In the genomic region with DNA sequence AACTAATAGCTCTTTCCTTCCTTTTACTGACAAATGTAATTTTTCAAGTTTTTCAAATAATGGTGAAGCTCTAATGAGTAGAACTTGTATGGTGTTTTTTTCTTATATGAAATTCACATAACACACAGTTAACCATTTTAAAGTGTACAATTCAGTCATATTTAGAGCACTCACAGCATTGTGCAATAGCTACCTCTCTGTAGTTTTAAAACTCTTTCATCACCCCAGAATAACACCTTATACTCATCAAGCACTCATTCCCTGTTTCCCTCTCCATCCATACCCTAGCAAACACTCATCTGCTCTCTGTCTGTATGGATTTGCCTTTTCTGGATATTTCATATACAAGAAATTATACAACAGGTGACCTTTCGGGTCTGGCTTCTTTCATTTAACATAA, we compare ENCODE assay signal across 19 cellular contexts.
DNase-seq lines count a peak whose midpoint lies in the region; FAIRE-seq and TF ChIP-seq lines count a peak whose summit lies in the region.
"Had no signal": no experiment of that assay in that cellular context is flagged by ENCODE, and none has a peak within 500 bp of the region (broad histone marks: within the 10 kb centered on the region; RNA-seq: fewer than 3 reads in every experiment).

No MANE protein-coding gene starts in this region.

- no peak for FAIRE-seq in kidney (lab: Jason Lieb, UNC)
- FAIRE-seq: D721Med, G401.6, GM12891, GM19239, H1 had no signal

- no peak overlapping the region for H3K9ac ChIP-seq in kidney (ENCODE audit: low read length in 2 of 2)
- H3K9ac ChIP-seq: BLaER1 treated with 17β-estradiol and CSF1 and Interleukin-3, amounts not matched to agents 10 nM and 100 nM had no signal

- H3K9me3 Mint-ChIP-seq in MCF 10A (ENCODE audit: unreplicated experiment), result peaks cover 24% of the 10 kb centered on the region

- H3K4me3 Mint-ChIP-seq in MCF 10A (ENCODE audit: unreplicated experiment), result no peak overlapping the region
- H3K4me3 Mint-ChIP-seq: B cell; CD8-positive, alpha-beta memory T cell; H9; IgD-negative memory B cell had no signal

- H3K4me3 ChIP-seq in breast epithelium (no peak overlapping the region), epithelial cell of esophagus (ENCODE audit: low read length) (no peak overlapping the region), sigmoid colon (no peak overlapping the region), kidney (ENCODE audit: low read length in 2 of 2) (no peak overlapping the region)
- H3K4me3 ChIP-seq: BLaER1 treated with 17β-estradiol and CSF1 and Interleukin-3, amounts not matched to agents 10 nM and 100 nM had no signal

- no peak for TF ChIP-seq RAD21 in Ishikawa (IDR thresholded peaks at IDR 0.05; ENCODE audit: low read depth)

- H3K27me3 ChIP-seq in breast epithelium (no peaks in the 10 kb centered on the region), sigmoid colon (no peaks in the 10 kb centered on the region)
- H3K27me3 ChIP-seq: BLaER1 treated with 17β-estradiol and CSF1 and Interleukin-3, amounts not matched to agents 10 nM and 100 nM had no signal

- no TSS peak for BruUV-seq in MCF 10A (replicated peaks; lab: Mats Ljungman, UMichigan)

- TF ChIP-seq EP300 in Ishikawa (IDR thresholded peaks at IDR 0.05; ENCODE audit: borderline replicate concordance), result no peak
- no peak for TF ChIP-seq EP300 in sigmoid colon (IDR thresholded peaks at IDR 0.05)

- POLR2A ChIA-PET in MCF 10A (lab: Yijun Ruan, JAX), result interaction anchor here (0.7 to 1.8 kb wide), 4 partner anchors 13 to 24 kb away, joined by 3 to 8 read pairs (median 5); no protein-coding TSS in a partner anchor

- TF ChIP-seq POLR2A in breast epithelium (IDR thresholded peaks at IDR 0.05) (no peak), sigmoid colon (IDR thresholded peaks at IDR 0.05) (no peak)

- in situ Hi-C loops in KBM-7 (cut with MboI; ENCODE audit: low pct_unique_long_range_greater_than_20kb, low sequenced_read_pairs), result no loop called here

- no peaks in the 10 kb centered on the region for H3K36me3 ChIP-seq in breast epithelium
- no peaks in the 10 kb centered on the region for H3K36me3 ChIP-seq in sigmoid colon
- H3K36me3 ChIP-seq in kidney (ENCODE audit: control insufficient read depth in 1 of 2, insufficient read depth in 2 of 2, low read length in 2 of 2), result no peaks in the 10 kb centered on the region
- H3K36me3 ChIP-seq: BLaER1 treated with 17β-estradiol and CSF1 and Interleukin-3, amounts not matched to agents 10 nM and 100 nM had no signal

- peaks cover 13% of the 10 kb centered on the region for H3K4me1 Mint-ChIP-seq in MCF 10A (ENCODE audit: insufficient read depth, unreplicated experiment)

- H3K27ac ChIP-seq in breast epithelium, result no peak overlapping the region
- H3K27ac ChIP-seq in sigmoid colon, result no peak overlapping the region
- H3K27ac ChIP-seq in kidney (ENCODE audit: low read depth in 2 of 2, low read length in 2 of 2), result no peak overlapping the region
- H3K27ac ChIP-seq: BLaER1 treated with 17β-estradiol and CSF1 and Interleukin-3, amounts not matched to agents 10 nM and 100 nM; HL-60 had no signal

- CTCF ChIA-PET in MCF 10A (lab: Yijun Ruan, JAX), result interaction anchor here (1.1 to 1.2 kb wide), 2 partner anchors 353 to 455 kb away, joined by 3 read pairs; no protein-coding TSS in a partner anchor

- peak; percentile 4 for DNase-seq in MCF 10A (ENCODE audit: unreplicated experiment)
- no peak for DNase-seq in breast epithelium (ENCODE audit: low spot score in 2 of 2)
- DNase-seq in epithelial cell of esophagus (ENCODE audit: low read depth), result peak; percentile 62
- no peak for DNase-seq in sigmoid colon
- no peak for DNase-seq in kidney
- no peak for DNase-seq in KBM-7
- DNase-seq: CD8-positive, alpha-beta memory T cell; COR-L47; H9 had no signal

- intact Hi-C loops in MCF 10A (cut with micrococcal nuclease) (no loop called here), breast epithelium (cut with DNase I; ENCODE audit: low total_unique reads) (no loop called here), sigmoid colon (cut with DNase I) (no loop called here), kidney (cut with DNase I) (no loop called here)

- H3K27ac Mint-ChIP-seq in MCF 10A (ENCODE audit: low read depth, unreplicated experiment), result no peak overlapping the region
- H3K27ac Mint-ChIP-seq: B cell, H9 had no signal

- H3K9me3 ChIP-seq in breast epithelium, result peaks cover 0 to 8% of the 10 kb centered on the region in 2 donors
- H3K9me3 ChIP-seq in sigmoid colon, result peaks cover 0 to 4% (median 0%) of the 10 kb centered on the region in 4 donors
- H3K9me3 ChIP-seq in kidney (ENCODE audit: control insufficient read depth in 1 of 2, low read length in 2 of 2), result no peaks in the 10 kb centered on the region

- 97 to 99% methylated on average over 1 of the region's 1 CpG for WGBS in sigmoid colon, 2 donors

- H3K4me1 ChIP-seq in breast epithelium (no peaks in the 10 kb centered on the region), sigmoid colon (peaks cover 0 to 11% (median 0%) of the 10 kb centered on the region in 4 donors), kidney (ENCODE audit: control insufficient read depth in 1 of 2, insufficient read depth in 1 of 2, low read depth in 1 of 2, low read length in 2 of 2) (no peaks in the 10 kb centered on the region)
- H3K4me1 ChIP-seq: BLaER1 treated with 17β-estradiol and CSF1 and Interleukin-3, amounts not matched to agents 10 nM and 100 nM had no signal

- H3K36me3 Mint-ChIP-seq in MCF 10A (ENCODE audit: insufficient read depth, unreplicated experiment), result no peaks in the 10 kb centered on the region

- TF ChIP-seq CTCF in MCF 10A (IDR thresholded peaks at IDR 0.05; ENCODE audit: unreplicated experiment) (no peak), breast epithelium (IDR thresholded peaks at IDR 0.05) (no peak), epithelial cell of esophagus (IDR thresholded peaks at IDR 0.05; ENCODE audit: insufficient read depth, low read depth, low read length, missing control alignments) (no peak), sigmoid colon (IDR thresholded peaks at IDR 0.05) (no peak), kidney (IDR thresholded peaks at IDR 0.05; ENCODE audit: borderline replicate concordance, extremely low read depth, insufficient read depth) (no peak)

- no peaks in the 10 kb centered on the region for H3K27me3 Mint-ChIP-seq in MCF 10A (ENCODE audit: insufficient read depth, unreplicated experiment)
- H3K27me3 Mint-ChIP-seq: B cell, IgD-negative memory B cell had no signal

TF ChIP-seq in Ishikawa, 13 proteins besides CTCF, POLR2A, EP300 and RAD21:
- TF ChIP-seq CEBPB (IDR thresholded peaks at IDR 0.05) (0 out of 2 replicates have a peak, but pooled peaks have one; percentile 30), YY1 (IDR thresholded peaks at IDR 0.05; ENCODE audit: low read depth) (no peak), CREB1 (IDR thresholded peaks at IDR 0.05; ENCODE audit: low read depth) (no peak), TCF12 (IDR thresholded peaks at IDR 0.05; ENCODE audit: low read depth) (no peak), EGR1 (IDR thresholded peaks at IDR 0.05) (no peak), TAF1 (IDR thresholded peaks at IDR 0.05; ENCODE audit: low read depth) (no peak)
- TF ChIP-seq, protein P1, sequence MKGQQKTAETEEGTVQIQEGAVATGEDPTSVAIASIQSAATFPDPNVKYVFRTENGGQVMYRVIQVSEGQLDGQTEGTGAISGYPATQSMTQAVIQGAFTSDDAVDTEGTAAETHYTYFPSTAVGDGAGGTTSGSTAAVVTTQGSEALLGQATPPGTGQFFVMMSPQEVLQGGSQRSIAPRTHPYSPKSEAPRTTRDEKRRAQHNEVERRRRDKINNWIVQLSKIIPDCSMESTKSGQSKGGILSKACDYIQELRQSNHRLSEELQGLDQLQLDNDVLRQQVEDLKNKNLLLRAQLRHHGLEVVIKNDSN (IDR thresholded peaks at IDR 0.05), result no peak
- TF ChIP-seq, protein P2, sequence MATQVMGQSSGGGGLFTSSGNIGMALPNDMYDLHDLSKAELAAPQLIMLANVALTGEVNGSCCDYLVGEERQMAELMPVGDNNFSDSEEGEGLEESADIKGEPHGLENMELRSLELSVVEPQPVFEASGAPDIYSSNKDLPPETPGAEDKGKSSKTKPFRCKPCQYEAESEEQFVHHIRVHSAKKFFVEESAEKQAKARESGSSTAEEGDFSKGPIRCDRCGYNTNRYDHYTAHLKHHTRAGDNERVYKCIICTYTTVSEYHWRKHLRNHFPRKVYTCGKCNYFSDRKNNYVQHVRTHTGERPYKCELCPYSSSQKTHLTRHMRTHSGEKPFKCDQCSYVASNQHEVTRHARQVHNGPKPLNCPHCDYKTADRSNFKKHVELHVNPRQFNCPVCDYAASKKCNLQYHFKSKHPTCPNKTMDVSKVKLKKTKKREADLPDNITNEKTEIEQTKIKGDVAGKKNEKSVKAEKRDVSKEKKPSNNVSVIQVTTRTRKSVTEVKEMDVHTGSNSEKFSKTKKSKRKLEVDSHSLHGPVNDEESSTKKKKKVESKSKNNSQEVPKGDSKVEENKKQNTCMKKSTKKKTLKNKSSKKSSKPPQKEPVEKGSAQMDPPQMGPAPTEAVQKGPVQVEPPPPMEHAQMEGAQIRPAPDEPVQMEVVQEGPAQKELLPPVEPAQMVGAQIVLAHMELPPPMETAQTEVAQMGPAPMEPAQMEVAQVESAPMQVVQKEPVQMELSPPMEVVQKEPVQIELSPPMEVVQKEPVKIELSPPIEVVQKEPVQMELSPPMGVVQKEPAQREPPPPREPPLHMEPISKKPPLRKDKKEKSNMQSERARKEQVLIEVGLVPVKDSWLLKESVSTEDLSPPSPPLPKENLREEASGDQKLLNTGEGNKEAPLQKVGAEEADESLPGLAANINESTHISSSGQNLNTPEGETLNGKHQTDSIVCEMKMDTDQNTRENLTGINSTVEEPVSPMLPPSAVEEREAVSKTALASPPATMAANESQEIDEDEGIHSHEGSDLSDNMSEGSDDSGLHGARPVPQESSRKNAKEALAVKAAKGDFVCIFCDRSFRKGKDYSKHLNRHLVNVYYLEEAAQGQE (IDR thresholded peaks at IDR 0.05; ENCODE audit: low read depth), result no peak
- TF ChIP-seq, protein P3, sequence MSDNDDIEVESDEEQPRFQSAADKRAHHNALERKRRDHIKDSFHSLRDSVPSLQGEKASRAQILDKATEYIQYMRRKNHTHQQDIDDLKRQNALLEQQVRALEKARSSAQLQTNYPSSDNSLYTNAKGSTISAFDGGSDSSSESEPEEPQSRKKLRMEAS (IDR thresholded peaks at IDR 0.05), result no peak

Comparison
In these comparisons a context has a peak if more than half of its experiments do, and no peak if none do; other contexts are left out.
1. DNase-seq: peak in MCF 10A (single experiment) and epithelial cell of esophagus (single experiment); none in breast epithelium (0 of 2), sigmoid colon (single experiment), kidney (single experiment) and KBM-7 (single experiment).